In genomic region chr19:38402967-38403674, GRCh38 we compare ENCODE assay signal across 8 cellular contexts. TPM values are rescaled to one million over a fixed set of nuclear protein-coding genes. Genes with fewer than 3 reads are reported as not detected.
A peak's percentile ranks its signal among the peaks of the same experiment; 100 is the strongest.
DNase-seq lines count a peak whose midpoint lies in the region; ATAC-seq and TF ChIP-seq lines count a peak whose summit lies in the region.

FAM98C (plus strand) TSS chr19:38403093; CDS start chr19:38403154, 61 bp downstream.

- no peak within 1 kb of the TSS for H2BK5ac ChIP-seq in mesendoderm (ENCODE audit: low read length)

- H3K27ac ChIP-seq in mesendoderm (ENCODE audit: low read depth, low read length) = no peak within 1 kb of the TSS

- H3K27me3 Mint-ChIP-seq in effector memory CD8-positive, alpha-beta T cell = peaks cover 9 to 14% of the 10 kb centered on the region in 2 donors

- WGBS in mesendoderm (ENCODE audit: extremely low coverage, insufficient coverage, low lambda C conversion rate) = no CpG with 5 or more reads among the region's 82 CpGs

- peak; percentile 89 for TF ChIP-seq CTCF in GM20000 (IDR thresholded peaks at IDR 0.05; ENCODE audit: extremely low read depth, missing control alignments)

- H3K4ac ChIP-seq in mesendoderm (ENCODE audit: low read depth, low read length) = no peak within 1 kb of the TSS

- no peak within 1 kb of the TSS for H4K8ac ChIP-seq in mesendoderm (ENCODE audit: low read depth, low read length)

- no peak within 1 kb of the TSS for H2AK5ac ChIP-seq in mesendoderm (ENCODE audit: low read length)

- no peaks in the 10 kb centered on the region for H3K36me3 ChIP-seq in mesendoderm (ENCODE audit: control insufficient read depth, insufficient read depth, low read length)

- peak within 1 kb of the TSS; percentile 91 for H3K56ac ChIP-seq in mesendoderm (ENCODE audit: low read length)

- peak within 1 kb of the TSS; percentile 77 for H3K4me2 ChIP-seq in mesendoderm (ENCODE audit: low read length)

- H3K9ac ChIP-seq in mesendoderm (ENCODE audit: low read length) = peak within 1 kb of the TSS; percentile 82

- H2BK120ac ChIP-seq in mesendoderm (ENCODE audit: low read depth, low read length) = no peak within 1 kb of the TSS

- H3K79me2 ChIP-seq in mesendoderm (ENCODE audit: control insufficient read depth, insufficient read depth, low read length) = no peaks in the 10 kb centered on the region

- H3K27me3 ChIP-seq in mesendoderm (ENCODE audit: insufficient read depth, low read length, poor library complexity) = no peaks in the 10 kb centered on the region

- no peak within 1 kb of the TSS for H4K5ac ChIP-seq in mesendoderm (ENCODE audit: low read length)

- ATAC-seq in effector memory CD8-positive, alpha-beta T cell (replicated peaks) = peak; percentile 93

- H3K9me3 Mint-ChIP-seq in effector memory CD8-positive, alpha-beta T cell = no peaks in the 10 kb centered on the region

- H3K36me3 Mint-ChIP-seq in effector memory CD8-positive, alpha-beta T cell (ENCODE audit: insufficient read depth) = peaks cover 41% of the 10 kb centered on the region

- H3K27ac Mint-ChIP-seq in effector memory CD8-positive, alpha-beta T cell = peak within 1 kb of the TSS; percentile 95

- DNase-seq in COLO829 (ENCODE audit: low spot score) (peak; percentile 99), GM20000 (ENCODE audit: low spot score) (peak; percentile 100), HT-29 (ENCODE audit: low spot score) (peak; percentile 100), mesendoderm (peak; percentile 99)
- peak; percentile 97 for DNase-seq in NK-92 treated with Interleukin-12 subunit alpha and Interleukin-12 subunit beta, amount 100 ng/mL, for 24 hours (lab: John Stamatoyannopoulos, UW)
- DNase-seq in effector memory CD8-positive, alpha-beta T cell = peak; percentile 96 to 98 (median 97)
- peak; percentile 87 for DNase-seq in stimulated activated CD8-positive, alpha-beta memory T cell treated with anti-CD3 and anti-CD28 coated beads, Interleukin-15, amount 100 ng/mL, for 1 hour (ENCODE audit: low read depth)

- no peaks in the 10 kb centered on the region for H3K79me1 ChIP-seq in mesendoderm (ENCODE audit: low read length)

- peaks cover 10 to 15% of the 10 kb centered on the region in 2 donors for H3K4me1 Mint-ChIP-seq in effector memory CD8-positive, alpha-beta T cell (ENCODE audit: low read depth in 2 of 2)

- no peak within 1 kb of the TSS for H3K23ac ChIP-seq in mesendoderm (ENCODE audit: low read length)

- peak within 1 kb of the TSS; percentile 35 for H3K18ac ChIP-seq in mesendoderm (ENCODE audit: low read length)

- H2BK15ac ChIP-seq in mesendoderm (replicated peaks; ENCODE audit: low read depth) = no peak within 1 kb of the TSS

- POLR2A ChIA-PET in activated CD8-positive, alpha-beta memory T cell treated with anti-CD3 and anti-CD28 coated beads for 36 hours (lab: Charles Lee) = interaction anchor here (0.5 to 2.3 kb wide), 10 partner anchors 12 to 331 kb away, joined by 3 to 7 read pairs (median 4); partner anchors contain the start of genes GGN, PSMD8, RASGRP4 and SPRED3

- no peaks in the 10 kb centered on the region for H3K4me1 ChIP-seq in mesendoderm (ENCODE audit: control insufficient read depth, low read depth, low read length)

- H3K4me3 Mint-ChIP-seq in effector memory CD8-positive, alpha-beta T cell = peak within 1 kb of the TSS; percentile 93 to 97

- CTCF ChIA-PET in activated CD8-positive, alpha-beta memory T cell treated with anti-CD3 and anti-CD28 coated beads for 36 hours (lab: Charles Lee) = interaction anchor here (0.6 to 2.0 kb wide), 34 partner anchors 9 to 533 kb away, joined by 3 to 25 read pairs (median 4); partner anchors contain the start of genes EIF3K, GGN, MAP4K1 and MRPS12

- peak within 1 kb of the TSS; percentile 46 for H3K4me3 ChIP-seq in mesendoderm (ENCODE audit: low read length)

RNA-seq across cellular contexts. Expression of gene FAM98C, which starts in this region (rescaled TPM):
- 46.6 and 49.5 TPM in 2 replicates for total RNA-seq in HT-29 (2014; rRNA removed; shearing (Covaris generic))
- 10 to 100 TPM; 15.0 to 16.0 TPM for total RNA-seq in activated CD8-positive, alpha-beta memory T cell treated with anti-CD3 and anti-CD28 coated beads for 36 hours
- polyA plus RNA-seq in mesendoderm (2013, experiment 1 of 2) = 2.2 TPM
- 2.6 TPM for polyA plus RNA-seq in mesendoderm (2013, experiment 2 of 2)
